In the genomic region with DNA sequence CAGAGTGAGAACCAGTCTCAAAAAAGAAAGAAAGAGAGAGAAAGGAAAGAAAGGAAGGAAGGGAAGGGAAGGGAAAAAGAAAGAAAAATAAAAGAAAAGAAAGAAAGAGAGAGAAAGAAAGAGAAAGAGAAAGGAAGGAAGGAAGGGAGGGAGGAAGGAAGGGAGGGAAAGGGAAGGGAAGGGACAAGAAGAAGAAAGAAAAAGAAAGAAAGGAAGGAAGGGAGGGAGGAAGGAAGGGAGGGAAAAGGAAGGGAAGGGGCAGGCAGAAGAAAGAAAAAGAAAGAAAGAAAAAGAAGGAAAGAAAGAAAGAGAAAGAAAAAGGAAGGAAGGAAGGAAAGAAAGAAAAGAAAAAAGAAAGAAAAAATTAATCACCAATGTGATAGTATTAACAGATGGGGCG, we compare ENCODE assay signal across 34 cellular contexts. TPM values are rescaled to one million over a fixed set of nuclear protein-coding genes. Genes with fewer than 3 reads are reported as not detected.
"Had no signal": no experiment of that assay in that cellular context is flagged by ENCODE, and none has a peak within 500 bp of the region (broad histone marks: within the 10 kb centered on the region; RNA-seq: fewer than 3 reads in every experiment).

No MANE protein-coding gene starts in this region.

- H3K4me2 ChIP-seq: PC-9 had no signal

- H3K4me3 ChIP-seq: MG63, PC-9, SJCRH30, SK-N-MC had no signal

- H3K36me3 ChIP-seq: MG63, SJCRH30 had no signal

- DNase-seq: Kasumi-1, MG63, NCI-H1048, NCI-H1092 treated with DMSO at 0.1 percent for 48 hours, NCI-H1105 treated with DMSO at 0.1 percent for 48 hours, NCI-H1417, NCI-H1436, NCI-H146, NCI-H1694, NCI-H187, NCI-H1930, NCI-H2029 treated with DMSO at 0.1 percent for 48 hours, NCI-H2081 treated with DMSO at 0.1 percent for 48 hours, NCI-H2107, NCI-H2171, NCI-H226, NCI-H446 treated with DMSO at 0.1 percent for 48 hours, NCI-H510A, NCI-H526, NCI-H69, NCI-H748 treated with DMSO at 0.1 percent for 48 hours, PC-9, SHP77, SIG-M5, SJCRH30 had no signal

- H2AFZ ChIP-seq: PC-9 had no signal

- H3K27me3 ChIP-seq: MG63, SJCRH30 had no signal

- H3K27ac ChIP-seq: PC-9, RWPE1, SJCRH30, SK-N-MC had no signal

- FAIRE-seq: RCC 7860 had no signal

- H3K4me1 ChIP-seq: SJCRH30 had no signal

- ATAC-seq: Panc1, Right ventricle myocardium inferior, SK-N-SH treated with all-trans-retinoic acid at 6 μM for 48 hours had no signal

RNA-seq across cellular contexts. Expression of a gene that starts 15.7 kb away (rescaled TPM):
- total RNA-seq: M059J, Right ventricle myocardium inferior, RPMI7951, SK-MEL-5 had no signal
